In the genomic region with DNA sequence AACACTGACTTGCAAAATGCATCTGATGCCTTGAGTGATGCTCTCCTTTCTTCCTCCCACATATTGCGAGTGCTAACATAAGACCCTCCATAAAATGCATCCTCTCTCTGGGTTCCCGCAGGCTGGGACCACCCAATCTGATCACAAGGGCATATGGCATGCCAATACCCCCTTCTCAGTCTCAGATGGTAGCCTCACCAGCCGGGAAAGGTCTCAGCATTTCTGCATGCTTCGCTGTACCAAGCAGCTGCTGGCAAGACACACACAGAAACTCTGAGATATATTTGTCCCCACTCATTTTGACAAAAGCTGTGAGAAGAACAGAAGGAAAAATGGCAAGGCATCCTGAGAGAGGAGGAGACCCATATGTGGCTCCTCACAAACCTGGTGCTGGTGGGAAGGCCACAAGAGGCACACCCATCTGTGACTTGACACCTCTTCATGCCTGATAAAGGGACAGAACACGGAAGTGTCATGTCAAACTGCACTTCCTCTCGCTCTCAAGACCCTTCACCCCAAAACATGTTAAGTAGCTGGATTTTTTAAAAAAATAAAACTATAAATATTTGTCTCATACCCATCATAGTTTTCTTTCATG, we compare ENCODE assay signal across 19 cellular contexts.
"Had no signal": no experiment of that assay in that cellular context is flagged by ENCODE, and none has a peak within 500 bp of the region (broad histone marks: within the 10 kb centered on the region; RNA-seq: fewer than 3 reads in every experiment).

No MANE protein-coding gene starts in this region.

- H3K27me3 Mint-ChIP-seq: activated naive CD8-positive, alpha-beta T cell treated with anti-CD3 and anti-CD28 coated beads for 36 hours had no signal

- H3K27ac Mint-ChIP-seq: activated CD8-positive, alpha-beta T cell treated with anti-CD3 and anti-CD28 coated beads, Interleukin-2, amount 10 ng/mL, durations not matched to agents 7 days and 5 days; activated naive CD8-positive, alpha-beta T cell treated with anti-CD3 and anti-CD28 coated beads for 36 hours; dendritic cell treated with granulocyte-macrophage colony-stimulating factor and Interleukin-4, amounts not matched to agents 40 ng/mL and 50 ng/mL, for 4 days had no signal

- H3K27ac ChIP-seq: body of pancreas, psoas muscle, SK-N-MC, stomach, thoracic aorta had no signal

- H3K4me3 Mint-ChIP-seq: activated CD8-positive, alpha-beta T cell treated with anti-CD3 and anti-CD28 coated beads, Interleukin-2, amount 10 ng/mL, durations not matched to agents 7 days and 5 days; activated naive CD8-positive, alpha-beta T cell treated with anti-CD3 and anti-CD28 coated beads for 36 hours; dendritic cell treated with granulocyte-macrophage colony-stimulating factor and Interleukin-4, amounts not matched to agents 40 ng/mL and 50 ng/mL, for 4 days; neural crest cell; WTC11 had no signal

- H3K36me3 ChIP-seq: stomach, thoracic aorta had no signal

- H3K4me1 Mint-ChIP-seq: neural crest cell had no signal

- H3K9me3 Mint-ChIP-seq: activated naive CD8-positive, alpha-beta T cell treated with anti-CD3 and anti-CD28 coated beads for 36 hours; dendritic cell treated with granulocyte-macrophage colony-stimulating factor and Interleukin-4, amounts not matched to agents 40 ng/mL and 50 ng/mL, for 4 days; neural crest cell; WTC11 had no signal

- H3K27me3 ChIP-seq: body of pancreas, stomach had no signal

- DNase-seq: activated CD4-positive, alpha-beta T cell treated with anti-CD3 and anti-CD28 coated beads for 4 hours; activated CD8-positive, alpha-beta memory T cell treated with anti-CD3 and anti-CD28 coated beads, Interleukin-2, amount 50 U/mL, for 4 hours; activated CD8-positive, alpha-beta T cell treated with anti-CD3 and anti-CD28 coated beads, Interleukin-2, amount 10 ng/mL, durations not matched to agents 7 days and 5 days; activated gamma-delta T cell; activated naive CD8-positive, alpha-beta T cell treated with anti-CD3 and anti-CD28 coated beads for 36 hours; activated T-cell treated with anti-CD3 and anti-CD28 coated beads, Interleukin-2, amount 50 U/mL, for 48 hours; body of pancreas; central memory CD4-positive, alpha-beta T cell; left ventricle myocardium superior; psoas muscle; stimulated activated CD4-positive, alpha-beta T cell treated with anti-CD3 and anti-CD28 coated beads, Interleukin-12 subunit alpha, Interleukin-12 subunit beta, amount 100 ng/mL, for 4 hours; stimulated activated CD4-positive, alpha-beta T cell treated with anti-CD3 and anti-CD28 coated beads, Interleukin-2, amount 100 ng/mL, for 24 hours; stomach; T-helper 1 cell had no signal

- H3K36me3 Mint-ChIP-seq: WTC11 had no signal

- H3K4me3 ChIP-seq: body of pancreas, psoas muscle, SK-N-MC, stomach, thoracic aorta had no signal

- H3K9me3 ChIP-seq: body of pancreas, psoas muscle, stomach, thoracic aorta had no signal
